Comparison of ENCODE assay signal across 8 cellular contexts in the genomic region with DNA sequence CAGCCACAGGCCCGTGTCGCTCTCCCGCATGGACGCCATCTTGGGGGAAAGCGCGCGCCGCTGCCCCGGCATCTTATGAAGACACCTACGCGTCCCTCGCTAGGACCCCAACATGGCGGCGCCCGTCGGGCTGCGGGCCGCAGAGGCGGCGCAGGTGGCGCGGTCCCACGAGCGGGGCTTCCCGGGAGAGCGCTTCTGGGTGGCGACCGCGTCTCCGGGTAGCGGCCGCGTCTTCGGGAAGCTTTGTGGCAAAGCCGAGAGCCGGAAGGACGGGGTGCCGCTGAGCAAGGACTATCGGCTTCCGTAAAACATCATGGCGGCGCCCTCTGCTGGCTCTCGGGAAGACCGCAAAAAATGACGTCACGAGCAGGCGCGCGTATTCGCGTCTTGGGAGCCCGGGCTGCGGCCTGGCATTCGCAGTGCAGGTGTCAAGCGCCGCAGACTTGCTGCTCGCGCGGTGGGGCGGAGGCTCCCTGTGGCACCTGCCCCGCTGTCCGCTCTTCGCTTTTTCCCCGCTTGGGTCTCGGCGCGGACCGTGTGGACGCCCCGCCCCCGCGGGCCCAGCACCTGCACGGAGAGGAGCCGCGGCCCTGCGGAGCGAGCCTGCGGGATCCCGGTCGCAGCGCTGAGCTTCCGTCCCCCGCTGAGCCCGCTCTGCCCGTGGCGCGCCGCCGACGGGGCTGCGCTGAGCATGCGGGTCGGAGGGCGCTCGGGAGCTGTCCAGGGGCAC. TPM values are rescaled to one million over a fixed set of nuclear protein-coding genes. Genes with fewer than 3 reads are reported as not detected.
DNase-seq lines count a peak whose midpoint lies in the region; ATAC-seq and TF ChIP-seq lines count a peak whose summit lies in the region.

NELFA (minus strand) TSS at position 54 of the 730 bp plus-strand sequence; CDS start at position 39, 15 bp downstream.

- DNase-seq in NCI-H146 (lab: John Stamatoyannopoulos, UW) (peak; percentile 98), amniotic epithelial cell (ENCODE audit: low read depth) (peak; percentile 88), left cardiac atrium (peak; percentile 97), posterior vena cava (ENCODE audit: low spot score) (peak; percentile 98), upper lobe of left lung (peak; percentile 97 to 98)

- no peaks in the 10 kb centered on the region for H3K9me3 ChIP-seq in upper lobe of left lung

- peaks cover 15 to 32% (median 22%) of the 10 kb centered on the region in 4 donors for H3K4me1 ChIP-seq in upper lobe of left lung

- intact Hi-C loops in T-helper 1 cell treated with Interleukin-12 subunit alpha and Interleukin-12 subunit beta and Interleukin-4 antibody, amounts not matched to agents 30 ng/mL and 1 ng/mL, for 36 hours (cut with micrococcal nuclease) = loop anchor here (1.0 to 5.0 kb wide), 14 partner anchors 32 to 997 kb away; partner anchors contain the start of genes CFAP99, FGFRL1, GRK4 and HAUS3
- intact Hi-C loops in left cardiac atrium (cut with DNase I) (no loop called here), posterior vena cava (cut with DNase I) (no loop called here)

- H3K4me3 ChIP-seq in upper lobe of left lung = peak within 1 kb of the TSS; percentile 70 to 98 (median 84)

- ATAC-seq in HG02870 (IDR thresholded peaks at IDR 0.05; ENCODE audit: unreplicated experiment) (peak; percentile 85), left cardiac atrium (peak; percentile 95 to 96), upper lobe of left lung (ENCODE audit: low FRiP score in 2 of 2) (peak; percentile 97 to 98)

- 0% methylated on average over 30 to 71 of the region's 95 CpGs for WGBS in upper lobe of left lung, 2 donors

- peak in 1 of 4 donors; percentile 7 for TF ChIP-seq EP300 in upper lobe of left lung (IDR thresholded peaks at IDR 0.05)

- peaks cover 0 to 7% (median 0%) of the 10 kb centered on the region in 4 donors for H3K36me3 ChIP-seq in upper lobe of left lung

- peak; percentile 20 to 92 (median 73) for TF ChIP-seq CTCF in upper lobe of left lung (IDR thresholded peaks at IDR 0.05)

- H3K27me3 ChIP-seq in upper lobe of left lung = no peaks in the 10 kb centered on the region

- peak within 1 kb of the TSS; percentile 91 to 98 (median 95) for H3K27ac ChIP-seq in upper lobe of left lung

- TF ChIP-seq POLR2A in GM15510 (IDR thresholded peaks at IDR 0.05; ENCODE audit: borderline replicate concordance, extremely low read depth, insufficient read length) (peak; percentile 67), upper lobe of left lung (IDR thresholded peaks at IDR 0.05) (peak in 3 of 4 donors; percentile 52 to 90 (median 59))

RNA-seq across cellular contexts. Expression of gene NELFA, which starts in this region (rescaled TPM):
- total RNA-seq in T-helper 1 cell treated with Interleukin-12 subunit alpha and Interleukin-12 subunit beta and Interleukin-4 antibody, amounts not matched to agents 30 ng/mL and 1 ng/mL, for 36 hours = 37.8 and 39.2 TPM in 2 replicates
- total RNA-seq in left cardiac atrium = 10 to 100 TPM; 12.4 to 17.0 TPM
- total RNA-seq in posterior vena cava = 10 to 100 TPM; 16.2 to 17.3 TPM
- 10 to 100 TPM; 16.7 to 43.0 (median 27.3) TPM for total RNA-seq in upper lobe of left lung

Comparison
In these comparisons a context has a peak if more than half of its experiments do, and no peak if none do; other contexts are left out.
1. Peak in every context shown above with its lines: DNase-seq, ATAC-seq, H3K4me3 ChIP-seq and H3K27ac ChIP-seq.